Comparison of ENCODE assay signal across 8 cellular contexts in genomic region chr1:156571261-156571958, GRCh38. TPM values are rescaled to one million over a fixed set of nuclear protein-coding genes. Genes with fewer than 3 reads are reported as not detected.
DNase-seq lines count a peak whose midpoint lies in the region; ATAC-seq and TF ChIP-seq lines count a peak whose summit lies in the region.

No MANE protein-coding gene starts in this region.

- H3K27me3 Mint-ChIP-seq in activated T-cell treated with anti-CD3 and anti-CD28 coated beads, Interleukin-2, amount 50 U/mL, for 4 hours (ENCODE audit: low read depth): peaks cover 36% of the 10 kb centered on the region
- H3K27me3 Mint-ChIP-seq in stimulated activated naive CD8-positive, alpha-beta T cell treated with anti-CD3 and anti-CD28 coated beads, Interleukin-15, amount 100 ng/mL, for 72 hours: peaks cover 25% of the 10 kb centered on the region

- no peak for ATAC-seq in activated T-cell treated with anti-CD3 and anti-CD28 coated beads, Interleukin-2, amount 50 U/mL, for 4 hours
- ATAC-seq in stimulated activated naive CD8-positive, alpha-beta T cell treated with anti-CD3 and anti-CD28 coated beads, Interleukin-15, amount 100 ng/mL, for 72 hours: no peak
- no peak for ATAC-seq in GM18498 (IDR thresholded peaks at IDR 0.05; ENCODE audit: unreplicated experiment)

- H3K9me3 Mint-ChIP-seq in activated T-cell treated with anti-CD3 and anti-CD28 coated beads, Interleukin-2, amount 50 U/mL, for 4 hours: no peaks in the 10 kb centered on the region
- no peaks in the 10 kb centered on the region for H3K9me3 Mint-ChIP-seq in stimulated activated naive CD8-positive, alpha-beta T cell treated with anti-CD3 and anti-CD28 coated beads, Interleukin-15, amount 100 ng/mL, for 72 hours

- DNase-seq in activated T-cell treated with anti-CD3 and anti-CD28 coated beads, Interleukin-2, amount 50 U/mL, for 4 hours: no peak
- DNase-seq in activated T-cell treated with anti-CD3 and anti-CD28 coated beads, Interleukin-2, amount 50 U/mL, for 48 hours: no peak
- DNase-seq in RPMI7951 (ENCODE audit: low read depth) (peak; percentile 81), fibroblast of pulmonary artery (ENCODE audit: low read depth) (peak; percentile 67), substantia nigra (lab: John Stamatoyannopoulos, UW) (no peak)
- no peak for DNase-seq in stimulated activated naive CD8-positive, alpha-beta T cell treated with anti-CD3 and anti-CD28 coated beads, Interleukin-15, amount 100 ng/mL, for 72 hours
- no peak for DNase-seq in stimulated activated CD4-positive, alpha-beta T cell treated with anti-CD3 and anti-CD28 coated beads, Interleukin-4, amount 100 ng/mL, for 24 hours

- TF ChIP-seq CTCF in fibroblast of pulmonary artery (IDR thresholded peaks at IDR 0.05; ENCODE audit: low read length, missing control alignments): no peak

- H3K36me3 Mint-ChIP-seq in activated T-cell treated with anti-CD3 and anti-CD28 coated beads, Interleukin-2, amount 50 U/mL, for 4 hours (ENCODE audit: insufficient read depth): no peaks in the 10 kb centered on the region

- peak overlapping the region; percentile 72 for H3K4me3 ChIP-seq in fibroblast of pulmonary artery (replicated peaks; ENCODE audit: low read depth, low read length)

- H3K27ac Mint-ChIP-seq in stimulated activated naive CD8-positive, alpha-beta T cell treated with anti-CD3 and anti-CD28 coated beads, Interleukin-15, amount 100 ng/mL, for 72 hours: no peak overlapping the region

- peaks cover 16% of the 10 kb centered on the region for H3K4me1 Mint-ChIP-seq in activated T-cell treated with anti-CD3 and anti-CD28 coated beads, Interleukin-2, amount 50 U/mL, for 4 hours (ENCODE audit: low read depth)
- H3K4me1 Mint-ChIP-seq in stimulated activated naive CD8-positive, alpha-beta T cell treated with anti-CD3 and anti-CD28 coated beads, Interleukin-15, amount 100 ng/mL, for 72 hours: peaks cover 28% of the 10 kb centered on the region

- no peak overlapping the region for H3K27ac ChIP-seq in substantia nigra (ENCODE audit: low read depth, low read length, poor library complexity, severe bottlenecking)

- H3K4me3 Mint-ChIP-seq in activated T-cell treated with anti-CD3 and anti-CD28 coated beads, Interleukin-2, amount 50 U/mL, for 4 hours: peak overlapping the region; percentile 79
- H3K4me3 Mint-ChIP-seq in stimulated activated naive CD8-positive, alpha-beta T cell treated with anti-CD3 and anti-CD28 coated beads, Interleukin-15, amount 100 ng/mL, for 72 hours: peak overlapping the region; percentile 95 to 97

RNA-seq across cellular contexts. Expression of gene IQGAP3, which starts 1.0 kb away (rescaled TPM):
- under 1 TPM; 0.18 to 0.38 (median 0.37) TPM for total RNA-seq in activated T-cell treated with anti-CD3 and anti-CD28 coated beads, Interleukin-2, amount 50 U/mL, for 4 hours
- total RNA-seq in RPMI7951 (2014; rRNA removed; shearing (Covaris generic)): 32.8 and 35.5 TPM in 2 replicates

RNA-seq across cellular contexts. Expression of gene TTC24, which starts 8.1 kb away (rescaled TPM):
- total RNA-seq in activated T-cell treated with anti-CD3 and anti-CD28 coated beads, Interleukin-2, amount 50 U/mL, for 4 hours: 10 to 100 TPM in 1 of 3 donors, 1 to 10 TPM in 2; 2.9 to 10.9 (median 5.4) TPM
- not detected in 2 replicates for total RNA-seq in RPMI7951 (2014; rRNA removed; shearing (Covaris generic))

RNA-seq across cellular contexts. Expression of gene NAXE, which starts 20.2 kb away (rescaled TPM):
- 100 to 1,000 TPM in 1 of 3 donors, 10 to 100 TPM in 2; 80.3 to 102 (median 83.7) TPM for total RNA-seq in activated T-cell treated with anti-CD3 and anti-CD28 coated beads, Interleukin-2, amount 50 U/mL, for 4 hours
- total RNA-seq in RPMI7951 (2014; rRNA removed; shearing (Covaris generic)): 85.4 and 91.0 TPM in 2 replicates

RNA-seq across cellular contexts. Expression of gene GPATCH4, which starts 29.9 kb away (rescaled TPM):
- 100 to 1,000 TPM; 171 to 190 (median 174) TPM for total RNA-seq in activated T-cell treated with anti-CD3 and anti-CD28 coated beads, Interleukin-2, amount 50 U/mL, for 4 hours
- total RNA-seq in RPMI7951 (2014; rRNA removed; shearing (Covaris generic)): 17.2 and 23.8 TPM in 2 replicates

RNA-seq across cellular contexts. Expression of gene HAPLN2, which starts 47.8 kb away (rescaled TPM):
- total RNA-seq in activated T-cell treated with anti-CD3 and anti-CD28 coated beads, Interleukin-2, amount 50 U/mL, for 4 hours: not detected
- not detected in 2 replicates for total RNA-seq in RPMI7951 (2014; rRNA removed; shearing (Covaris generic))

Comparison
In these comparisons a context has a peak if more than half of its experiments do, and no peak if none do; other contexts are left out.
1. DNase-seq: peak in RPMI7951 (single experiment) and fibroblast of pulmonary artery (single experiment); none in activated T-cell treated with anti-CD3 and anti-CD28 coated beads, Interleukin-2, amount 50 U/mL, for 4 hours (single experiment), activated T-cell treated with anti-CD3 and anti-CD28 coated beads, Interleukin-2, amount 50 U/mL, for 48 hours (0 of 2), stimulated activated naive CD8-positive, alpha-beta T cell treated with anti-CD3 and anti-CD28 coated beads, Interleukin-15, amount 100 ng/mL, for 72 hours (0 of 2), stimulated activated CD4-positive, alpha-beta T cell treated with anti-CD3 and anti-CD28 coated beads, Interleukin-4, amount 100 ng/mL, for 24 hours (single experiment) and substantia nigra (0 of 49).
2. RNA of gene IQGAP3, which starts 1.0 kb away (total RNA-seq): 32.8 to 35.5 TPM in RPMI7951; 0.18 to 0.38 TPM in activated T-cell treated with anti-CD3 and anti-CD28 coated beads, Interleukin-2, amount 50 U/mL, for 4 hours; every median in the first group is over 10 times any median in the second.